In the genomic region with DNA sequence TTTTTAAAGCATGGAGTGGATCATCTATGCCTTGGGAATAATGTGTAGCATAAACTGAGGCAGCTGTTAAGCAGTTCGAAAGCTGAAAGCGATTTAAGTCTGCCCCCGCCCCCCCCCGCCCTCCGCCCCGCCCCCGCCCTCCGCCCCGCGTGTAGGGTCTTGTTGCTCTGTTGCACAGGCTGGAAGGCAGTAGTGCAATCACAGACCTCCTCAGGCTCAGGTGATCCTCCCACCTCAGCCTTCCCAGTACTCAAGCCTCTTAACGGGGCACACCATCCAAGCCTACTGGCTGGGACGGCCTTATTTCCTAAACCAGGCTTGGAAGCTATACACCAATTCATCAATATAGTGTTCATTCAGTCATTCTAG, we compare ENCODE assay signal across 10 cellular contexts. TPM values are rescaled to one million over a fixed set of nuclear protein-coding genes. Genes with fewer than 3 reads are reported as not detected.
A peak's percentile ranks its signal among the peaks of the same experiment; 100 is the strongest.
DNase-seq lines count a peak whose midpoint lies in the region; TF ChIP-seq lines count a peak whose summit lies in the region.
"Had no signal": no experiment of that assay in that cellular context is flagged by ENCODE, and none has a peak within 500 bp of the region (broad histone marks: within the 10 kb centered on the region; RNA-seq: fewer than 3 reads in every experiment).

No MANE protein-coding gene starts in this region.

- no peak overlapping the region for H3K23ac ChIP-seq in mesendoderm (ENCODE audit: low read length)

- H3K79me1 ChIP-seq in mesendoderm (ENCODE audit: low read length) = no peaks in the 10 kb centered on the region

- H3K27me3 Mint-ChIP-seq in MCF 10A (ENCODE audit: insufficient read depth, unreplicated experiment) (no peaks in the 10 kb centered on the region), type B pancreatic cell (no peaks in the 10 kb centered on the region)

- peak overlapping the region; percentile 78 for H3K9ac ChIP-seq in mesendoderm (ENCODE audit: low read length)

- DNase-seq in breast epithelium (ENCODE audit: low spot score in 2 of 2) = no peak
- DNase-seq in MCF 10A (ENCODE audit: unreplicated experiment) = no peak
- DNase-seq in mesendoderm = peak; percentile 53
- DNase-seq in type B pancreatic cell (ENCODE audit: extremely low spot score, unreplicated experiment) = no peak
- DNase-seq in activated CD4-positive, alpha-beta T cell treated with anti-CD3 and anti-CD28 coated beads for 48 hours = no peak
- DNase-seq in OCI-LY7 (ENCODE audit: low spot score) = no peak
- no peak for DNase-seq in retina
- DNase-seq: NCI-H1930 had no signal

- TF ChIP-seq CTCF in breast epithelium (IDR thresholded peaks at IDR 0.05) = no peak
- no peak for TF ChIP-seq CTCF in MCF 10A (IDR thresholded peaks at IDR 0.05; ENCODE audit: unreplicated experiment)
- no peak for TF ChIP-seq CTCF in type B pancreatic cell (conservative IDR thresholded peaks at IDR 0.05)
- no peak for TF ChIP-seq CTCF in OCI-LY7 (conservative IDR thresholded peaks at IDR 0.05; ENCODE audit: low read length)

- H3K18ac ChIP-seq in mesendoderm (ENCODE audit: low read length) = no peak overlapping the region

- H3K27ac Mint-ChIP-seq in MCF 10A (ENCODE audit: low read depth, unreplicated experiment) = no peak overlapping the region
- no peak overlapping the region for H3K27ac Mint-ChIP-seq in type B pancreatic cell
- H3K27ac Mint-ChIP-seq: activated CD8-positive, alpha-beta T cell treated with anti-CD3 and anti-CD28 coated beads for 36 hours had no signal

- H3K4me3 ChIP-seq in breast epithelium = peak overlapping the region; percentile 55 to 71 (median 62)
- peak overlapping the region; percentile 46 for H3K4me3 ChIP-seq in ectodermal cell (ENCODE audit: insufficient read depth, low read depth, low read length)
- no peak overlapping the region for H3K4me3 ChIP-seq in mesendoderm (ENCODE audit: low read length)
- H3K4me3 ChIP-seq in OCI-LY7 (ENCODE audit: low read depth, low read length, poor library complexity, severe bottlenecking) = no peak overlapping the region

- H3K36me3 Mint-ChIP-seq in MCF 10A (ENCODE audit: insufficient read depth, unreplicated experiment) (peaks cover 7% of the 10 kb centered on the region), type B pancreatic cell (peaks cover 3% of the 10 kb centered on the region)

- H2BK5ac ChIP-seq in mesendoderm (ENCODE audit: low read length) = no peak overlapping the region

- H3K9me3 Mint-ChIP-seq in MCF 10A (ENCODE audit: unreplicated experiment) = no peaks in the 10 kb centered on the region
- no peaks in the 10 kb centered on the region for H3K9me3 Mint-ChIP-seq in type B pancreatic cell
- H3K9me3 Mint-ChIP-seq: activated CD8-positive, alpha-beta T cell treated with anti-CD3 and anti-CD28 coated beads for 36 hours had no signal

- BruUV-seq in MCF 10A (replicated peaks; lab: Mats Ljungman, UMichigan) (no TSS peak), OCI-LY7 (replicated peaks; lab: Mats Ljungman, UMichigan) (no TSS peak)

- H4K5ac ChIP-seq in mesendoderm (ENCODE audit: low read length) = no peak overlapping the region

- H3K4me3 Mint-ChIP-seq in MCF 10A (ENCODE audit: unreplicated experiment) (no peak overlapping the region), type B pancreatic cell (peak overlapping the region; percentile 92)
- H3K4me3 Mint-ChIP-seq: activated CD8-positive, alpha-beta T cell treated with anti-CD3 and anti-CD28 coated beads for 36 hours had no signal

- H3K36me3 ChIP-seq in breast epithelium (no peaks in the 10 kb centered on the region), ectodermal cell (ENCODE audit: control insufficient read depth, insufficient read depth, low read length) (no peaks in the 10 kb centered on the region), mesendoderm (ENCODE audit: control insufficient read depth, insufficient read depth, low read length) (no peaks in the 10 kb centered on the region), OCI-LY7 (ENCODE audit: insufficient read depth, low read length) (no peaks in the 10 kb centered on the region)

- POLR2A ChIA-PET in MCF 10A (lab: Yijun Ruan, JAX) = no interaction called here
- POLR2A ChIA-PET in OCI-LY7 (lab: Charles Lee) = interaction anchor here (0.6 to 0.8 kb wide), 2 partner anchors 102 to 129 kb away, joined by 3 read pairs; no protein-coding TSS in a partner anchor

- H2BK120ac ChIP-seq in mesendoderm (ENCODE audit: low read depth, low read length) = no peak overlapping the region

- no peak for TF ChIP-seq POLR2A in breast epithelium (IDR thresholded peaks at IDR 0.05)

- H2AK5ac ChIP-seq in mesendoderm (ENCODE audit: low read length) = no peak overlapping the region

- H3K4me1 ChIP-seq in breast epithelium (no peaks in the 10 kb centered on the region), ectodermal cell (ENCODE audit: control insufficient read depth, insufficient read depth, low read length) (peaks cover 12% of the 10 kb centered on the region), mesendoderm (ENCODE audit: control insufficient read depth, low read depth, low read length) (peaks cover 2% of the 10 kb centered on the region), OCI-LY7 (ENCODE audit: insufficient read depth, low read length, poor library complexity, severe bottlenecking) (no peaks in the 10 kb centered on the region)

- H3K4me1 Mint-ChIP-seq in MCF 10A (ENCODE audit: insufficient read depth, unreplicated experiment) (no peaks in the 10 kb centered on the region), type B pancreatic cell (ENCODE audit: unreplicated experiment) (peaks cover 31% of the 10 kb centered on the region)

- H3K4me2 ChIP-seq in mesendoderm (ENCODE audit: low read length) = no peak overlapping the region
- H3K4me2 ChIP-seq in OCI-LY7 (ENCODE audit: low read length) = no peak overlapping the region

- no peak overlapping the region for H3K27ac ChIP-seq in breast epithelium
- no peak overlapping the region for H3K27ac ChIP-seq in ectodermal cell (ENCODE audit: insufficient read depth, low read depth, low read length, poor library complexity, severe bottlenecking)
- H3K27ac ChIP-seq in mesendoderm (ENCODE audit: low read depth, low read length) = no peak overlapping the region
- H3K27ac ChIP-seq in OCI-LY7 (ENCODE audit: low read depth, low read length, poor library complexity, severe bottlenecking) = no peak overlapping the region

- no peaks in the 10 kb centered on the region for H3K9me3 ChIP-seq in breast epithelium
- no peaks in the 10 kb centered on the region for H3K9me3 ChIP-seq in ectodermal cell (ENCODE audit: control insufficient read depth, low read length)
- H3K9me3 ChIP-seq in OCI-LY7 (ENCODE audit: low read length) = no peaks in the 10 kb centered on the region

- H3K56ac ChIP-seq in mesendoderm (ENCODE audit: low read length) = no peak overlapping the region

- H4K8ac ChIP-seq in mesendoderm (ENCODE audit: low read depth, low read length) = no peak overlapping the region

- no peaks in the 10 kb centered on the region for H3K9me2 ChIP-seq in OCI-LY7 (ENCODE audit: insufficient read depth, low read length)

- no peak overlapping the region for H3K4ac ChIP-seq in mesendoderm (ENCODE audit: low read depth, low read length)

- H4K20me1 ChIP-seq in OCI-LY7 (ENCODE audit: insufficient read depth, low read length) = no peaks in the 10 kb centered on the region

- no peak overlapping the region for H2BK15ac ChIP-seq in mesendoderm (replicated peaks; ENCODE audit: low read depth)

- no peaks in the 10 kb centered on the region for H3K79me2 ChIP-seq in mesendoderm (ENCODE audit: control insufficient read depth, insufficient read depth, low read length)
- H3K79me2 ChIP-seq in OCI-LY7 (ENCODE audit: insufficient read depth, low read depth, low read length) = no peaks in the 10 kb centered on the region

- 71 to 73% methylated on average over 12 of the region's 12 CpGs for WGBS in ectodermal cell, 2 experiments
- WGBS in mesendoderm (ENCODE audit: extremely low coverage, insufficient coverage, low lambda C conversion rate) = no CpG with 5 or more reads among the region's 12 CpGs

- intact Hi-C loops in breast epithelium (cut with DNase I; ENCODE audit: low total_unique reads) = no loop called here
- intact Hi-C loops in MCF 10A (cut with micrococcal nuclease) = no loop called here
- intact Hi-C loops in OCI-LY7 (cut with micrococcal nuclease; ENCODE audit: unreplicated experiment) = no loop called here

- CTCF ChIA-PET in MCF 10A (lab: Yijun Ruan, JAX) = no interaction called here
- CTCF ChIA-PET in OCI-LY7 (lab: Charles Lee; ENCODE audit: unreplicated experiment) = interaction anchor here (1.0 kb wide), 1 partner anchor 231 kb away, joined by 3 read pairs; no protein-coding TSS in a partner anchor

- no peak overlapping the region for H2AFZ ChIP-seq in OCI-LY7 (ENCODE audit: low read length)

- H3K27me3 ChIP-seq in breast epithelium (no peaks in the 10 kb centered on the region), ectodermal cell (ENCODE audit: control insufficient read depth, insufficient read depth, low read length, poor library complexity, severe bottlenecking) (peaks cover 15% of the 10 kb centered on the region), mesendoderm (ENCODE audit: insufficient read depth, low read length, poor library complexity) (no peaks in the 10 kb centered on the region)

RNA-seq across cellular contexts. Expression of a gene that starts 0.9 kb away (rescaled TPM):
- total RNA-seq in breast epithelium = 1 to 10 TPM in 2 of 3 donors, under 1 TPM in 1; 0.66 to 1.4 (median 1.0) TPM
- 0.68 and 1.2 TPM in 2 replicates for total RNA-seq in MCF 10A (2022)
- not detected for polyA plus RNA-seq in ectodermal cell (2013, experiment 1 of 4)
- 0.16 TPM for polyA plus RNA-seq in ectodermal cell (2013, experiment 2 of 4)
- polyA plus RNA-seq in ectodermal cell (2013, experiment 3 of 4) = 0.16 TPM
- polyA plus RNA-seq in ectodermal cell (2013, experiment 4 of 4) = 0.16 TPM
- 0.04 TPM for polyA plus RNA-seq in mesendoderm (2013, experiment 1 of 2)
- 0.06 TPM for polyA plus RNA-seq in mesendoderm (2013, experiment 2 of 2)
- 0.93 and 1.6 TPM in 2 replicates for total RNA-seq in type B pancreatic cell (ENCODE audit: low replicate concordance)
- total RNA-seq in OCI-LY7 (2014; rRNA removed; shearing (Covaris generic)) = not detected in 2 replicates
- not detected in 2 replicates for total RNA-seq in OCI-LY7 (2022)
- total RNA-seq: activated CD8-positive, alpha-beta T cell treated with anti-CD3 and anti-CD28 coated beads for 36 hours had no signal

Comparison
In these comparisons a context has a peak if more than half of its experiments do, and no peak if none do; other contexts are left out.
1. H3K4me3 ChIP-seq: peak in breast epithelium (3 of 3) and ectodermal cell (single experiment); none in mesendoderm (single experiment) and OCI-LY7 (single experiment).